In genomic region chr11:64918056-64918455, GRCh38 we compare ENCODE assay signal across 8 cellular contexts. TPM values are rescaled to one million over a fixed set of nuclear protein-coding genes. Genes with fewer than 3 reads are reported as not detected.
A peak's percentile ranks its signal among the peaks of the same experiment; 100 is the strongest.
DNase-seq lines count a peak whose midpoint lies in the region; ATAC-seq, FAIRE-seq and TF ChIP-seq lines count a peak whose summit lies in the region.

No MANE protein-coding gene starts in this region.

- H3K4me3 ChIP-seq in Loucy (ENCODE audit: low read length, poor library complexity, severe bottlenecking) (peak overlapping the region; percentile 70), astrocyte of the cerebellum (ENCODE audit: low read depth, low read length) (peak overlapping the region; percentile 75), kidney epithelial cell (ENCODE audit: low read depth, low read length) (peak overlapping the region; percentile 46), suprapubic skin (peak overlapping the region; percentile 93)

- 21% methylated on average over 4 of the region's 4 CpGs for WGBS in suprapubic skin

- TF ChIP-seq EP300 in suprapubic skin (IDR thresholded peaks at IDR 0.05) = no peak

- H3K36me3 ChIP-seq in Loucy (ENCODE audit: insufficient read depth, low read length) = no peaks in the 10 kb centered on the region
- H3K36me3 ChIP-seq in kidney epithelial cell (ENCODE audit: control insufficient read depth, insufficient read depth, low read length) = no peaks in the 10 kb centered on the region
- peaks cover 13% of the 10 kb centered on the region for H3K36me3 ChIP-seq in suprapubic skin

- H3F3A ChIP-seq in Loucy (ENCODE audit: low read depth) = no peaks in the 10 kb centered on the region

- no peaks in the 10 kb centered on the region for H3K9me2 ChIP-seq in Loucy (replicated peaks; ENCODE audit: low read depth, low read length)

- H3K4me1 ChIP-seq in Loucy (ENCODE audit: insufficient read depth, low read length, poor library complexity, severe bottlenecking) = peaks cover 18% of the 10 kb centered on the region
- H3K4me1 ChIP-seq in suprapubic skin = peaks cover 34% of the 10 kb centered on the region

- H3K9ac ChIP-seq in Loucy (ENCODE audit: low read depth, low read length, poor library complexity, severe bottlenecking) = peak overlapping the region; percentile 72

- H3K9me3 ChIP-seq in Loucy (ENCODE audit: insufficient read depth, low read depth, low read length) (no peaks in the 10 kb centered on the region), suprapubic skin (no peaks in the 10 kb centered on the region)

- H2AFZ ChIP-seq in Loucy (ENCODE audit: low read length) = peak overlapping the region; percentile 65

- ATAC-seq in HG03108 (IDR thresholded peaks at IDR 0.05; ENCODE audit: unreplicated experiment) = no peak

- DNase-seq in ELR (ENCODE audit: low read depth) (peak; percentile 63), astrocyte of the cerebellum (ENCODE audit: low read depth) (peak; percentile 53), kidney epithelial cell (ENCODE audit: low read depth) (no peak), suprapubic skin (ENCODE audit: low spot score in 2 of 2) (no peak), frontal cortex (ENCODE audit: low spot score in 2 of 2) (no peak), GOT3 (lab: John Stamatoyannopoulos, UW) (no peak)

- FAIRE-seq in frontal cortex (lab: Jason Lieb, UNC) = no peak

- H4K20me1 ChIP-seq in Loucy (ENCODE audit: insufficient read depth, low read length, poor library complexity, severe bottlenecking) = no peaks in the 10 kb centered on the region

- in situ Hi-C loops in astrocyte of the cerebellum (cut with HindIII; ENCODE audit: low sequenced_read_pairs) = no loop called here

- peak overlapping the region; percentile 44 for H3K27ac ChIP-seq in suprapubic skin

- TF ChIP-seq CTCF in Loucy (conservative IDR thresholded peaks at IDR 0.05; ENCODE audit: low read length) (peak; percentile 51), astrocyte of the cerebellum (IDR thresholded peaks at IDR 0.05; ENCODE audit: low read depth, low read length, missing control alignments) (peak; percentile 4), kidney epithelial cell (IDR thresholded peaks at IDR 0.05; ENCODE audit: insufficient read depth, low read length, poor library complexity, severe bottlenecking) (peak; percentile 32), suprapubic skin (IDR thresholded peaks at IDR 0.05) (no peak)

- TF ChIP-seq POLR2A in suprapubic skin (IDR thresholded peaks at IDR 0.05) = no peak

- no peaks in the 10 kb centered on the region for H3K27me3 ChIP-seq in Loucy (ENCODE audit: insufficient read depth, low read length, poor library complexity, severe bottlenecking)
- no peaks in the 10 kb centered on the region for H3K27me3 ChIP-seq in kidney epithelial cell (ENCODE audit: control insufficient read depth, insufficient read depth, low read length)
- no peaks in the 10 kb centered on the region for H3K27me3 ChIP-seq in suprapubic skin

- H3K4me2 ChIP-seq in Loucy (ENCODE audit: low read depth, low read length, poor library complexity, severe bottlenecking) = peak overlapping the region; percentile 80

- peaks cover 19% of the 10 kb centered on the region for H3K79me2 ChIP-seq in Loucy (ENCODE audit: insufficient read depth, low read length)

RNA-seq across cellular contexts. Expression of gene ATG2A, which starts 1.0 kb away (rescaled TPM):
- 24.8 and 28.6 TPM in 2 replicates for total RNA-seq in kidney epithelial cell
- 10 to 100 TPM; 69.5 to 82.2 (median 76.0) TPM for total RNA-seq in suprapubic skin
- total RNA-seq in frontal cortex = 7.3 TPM

RNA-seq across cellular contexts. Expression of gene PPP2R5B, which starts 6.4 kb away (rescaled TPM):
- total RNA-seq in kidney epithelial cell (26.9 and 31.1 TPM in 2 replicates), suprapubic skin (10 to 100 TPM; 20.1 to 38.3 (median 27.3) TPM), frontal cortex (27.3 TPM)

RNA-seq across cellular contexts. Expression of gene GPHA2, which starts 17.6 kb away (rescaled TPM):
- total RNA-seq in kidney epithelial cell (not detected in 2 replicates), suprapubic skin (not detected), frontal cortex (not detected)

RNA-seq across cellular contexts. Expression of gene EHD1, which starts 39.6 kb away (rescaled TPM):
- 87.7 and 100 TPM in 2 replicates for total RNA-seq in kidney epithelial cell
- total RNA-seq in suprapubic skin = 10 to 100 TPM; 47.8 to 85.4 (median 76.8) TPM
- total RNA-seq in frontal cortex = 23.6 TPM

RNA-seq across cellular contexts. Expression of gene MAJIN, which starts 53.9 kb away (rescaled TPM):
- 0.17 and 0.68 TPM in 2 replicates for total RNA-seq in kidney epithelial cell
- total RNA-seq in suprapubic skin = not detected
- not detected for total RNA-seq in frontal cortex

Comparison
In these comparisons a context has a peak if more than half of its experiments do, and no peak if none do; other contexts are left out.
1. DNase-seq: peak in ELR (single experiment) and astrocyte of the cerebellum (single experiment); none in kidney epithelial cell (single experiment), suprapubic skin (0 of 2), frontal cortex (0 of 2) and GOT3 (single experiment).
2. CTCF ChIP-seq: peak in Loucy (single experiment), astrocyte of the cerebellum (single experiment) and kidney epithelial cell (single experiment); none in suprapubic skin (0 of 2).
3. Peak in every context shown above with its lines, with median percentiles within 50 percentile points of each other: H3K4me3 ChIP-seq.